Comparison of ENCODE assay signal across 17 cellular contexts in genomic region chr20:51828762-51829161, GRCh38. TPM values are rescaled to one million over a fixed set of nuclear protein-coding genes. Genes with fewer than 3 reads are reported as not detected.
DNase-seq lines count a peak whose midpoint lies in the region; FAIRE-seq and TF ChIP-seq lines count a peak whose summit lies in the region.
"Had no signal": no experiment of that assay in that cellular context is flagged by ENCODE, and none has a peak within 500 bp of the region (broad histone marks: within the 10 kb centered on the region; RNA-seq: fewer than 3 reads in every experiment).

No MANE protein-coding gene starts in this region.

- intact Hi-C loops in endothelial cell of umbilical vein (cut with micrococcal nuclease) = no loop called here

- no peak for FAIRE-seq in GM12891 (lab: Jason Lieb, UNC)
- FAIRE-seq in endothelial cell of umbilical vein (lab: Jason Lieb, UNC) = no peak
- FAIRE-seq: D721Med had no signal

- TF ChIP-seq POLR2A in GM12891 (IDR thresholded peaks at IDR 0.05; ENCODE audit: low read depth, low read length) (no peak), endothelial cell of umbilical vein (IDR thresholded peaks at IDR 0.05; ENCODE audit: low read depth, low read length) (no peak)

- H3K36me3 ChIP-seq in endothelial cell of umbilical vein (ENCODE audit: control insufficient read depth in 2 of 2, extremely low read depth in 1 of 2, insufficient read depth in 2 of 2, low read length in 2 of 2) (no peaks in the 10 kb centered on the region), osteoblast (ENCODE audit: insufficient read depth, low read length) (no peaks in the 10 kb centered on the region)
- H3K36me3 ChIP-seq: lower lobe of right lung, sigmoid colon, thoracic aorta had no signal

- H3K9ac ChIP-seq in endothelial cell of umbilical vein (replicated peaks; ENCODE audit: extremely low read depth, insufficient read depth, low read length) = no peak overlapping the region

- H4K20me1 ChIP-seq in endothelial cell of umbilical vein (replicated peaks; ENCODE audit: control insufficient read depth, extremely low read depth, insufficient read depth, low read length) (no peaks in the 10 kb centered on the region), osteoblast (ENCODE audit: insufficient read depth, low read length) (no peaks in the 10 kb centered on the region)

- no TSS peak for BruUV-seq in endothelial cell of umbilical vein (replicated peaks; lab: Mats Ljungman, UMichigan)

- no peak for TF ChIP-seq CTCF in endothelial cell of umbilical vein (IDR thresholded peaks at IDR 0.05; ENCODE audit: extremely low read depth in 1 of 2, insufficient read depth in 1 of 2, low read depth in 1 of 2, low read length in 2 of 2)
- no peak for TF ChIP-seq CTCF in osteoblast (IDR thresholded peaks at IDR 0.05; ENCODE audit: extremely low read depth, low read depth, low read length)

- H2AFZ ChIP-seq in endothelial cell of umbilical vein (ENCODE audit: low read depth, low read length) (peak overlapping the region; percentile 63), osteoblast (ENCODE audit: low read length) (peak overlapping the region; percentile 59)

- DNase-seq in GM12891 (ENCODE audit: insufficient read length, low spot score) (no peak), NOMO-1 treated with DMSO at 0.1 percent for 48 hours (lab: John Stamatoyannopoulos, UW; ENCODE audit: unreplicated experiment) (peak; percentile 37), endothelial cell of umbilical vein (ENCODE audit: low read depth, low spot score) (no peak), osteoblast (ENCODE audit: insufficient read length, low spot score, missing footprints) (no peak), NCI-H82 treated with DMSO at 0.1 percent for 48 hours (lab: John Stamatoyannopoulos, UW; ENCODE audit: unreplicated experiment) (no peak), cortex of kidney (lab: John Stamatoyannopoulos, UW) (no peak), NCI-H524 (lab: John Stamatoyannopoulos, UW) (no peak)
- DNase-seq: activated CD4-positive, alpha-beta T cell treated with anti-CD3 and anti-CD28 coated beads, Interleukin-2, amount 50 U/mL, for 1 hour; activated CD8-positive, alpha-beta memory T cell treated with anti-CD3 and anti-CD28 coated beads, Interleukin-2, amount 50 U/mL, for 48 hours; activated gamma-delta T cell treated with Interleukin-2 at 50 U/mL for 16 hours; lower lobe of right lung; NCI-H1930; sigmoid colon; SW 1271 had no signal

- H3K4me3 ChIP-seq in endothelial cell of umbilical vein (replicated peaks in 1 of 3; ENCODE audit: insufficient read depth in 1 of 3, low read depth in 1 of 3, low read length in 3 of 3) = no peak overlapping the region
- H3K4me3 ChIP-seq in osteoblast (ENCODE audit: insufficient read depth, low read length) = no peak overlapping the region
- H3K4me3 ChIP-seq: lower lobe of right lung, sigmoid colon, thoracic aorta had no signal

- no peak overlapping the region for H3K27ac ChIP-seq in endothelial cell of umbilical vein (ENCODE audit: insufficient read depth, low read depth, low read length)
- no peak overlapping the region for H3K27ac ChIP-seq in osteoblast (ENCODE audit: low read depth, low read length)
- H3K27ac ChIP-seq: HL-60, lower lobe of right lung, sigmoid colon, thoracic aorta had no signal

- H3K9me3 ChIP-seq in endothelial cell of umbilical vein (replicated peaks; ENCODE audit: control insufficient read depth, insufficient read depth, low read length) (no peaks in the 10 kb centered on the region), osteoblast (ENCODE audit: low read depth, low read length) (no peaks in the 10 kb centered on the region)
- H3K9me3 ChIP-seq: lower lobe of right lung, sigmoid colon, thoracic aorta had no signal

- POLR2A ChIA-PET in endothelial cell of umbilical vein (lab: Charles Lee) = no interaction called here

- H3K4me1 ChIP-seq in endothelial cell of umbilical vein (ENCODE audit: control insufficient read depth, extremely low read depth, insufficient read depth, low read length) (no peaks in the 10 kb centered on the region), osteoblast (ENCODE audit: insufficient read depth, low read length) (no peaks in the 10 kb centered on the region)
- H3K4me1 ChIP-seq: lower lobe of right lung had no signal

- dilution Hi-C loops in endothelial cell of umbilical vein (cut with MboI; ENCODE audit: extremely low pct_ligation_motif_present, low sequenced_read_pairs) = no loop called here

- no peaks in the 10 kb centered on the region for H3K9me1 ChIP-seq in endothelial cell of umbilical vein (replicated peaks; ENCODE audit: control insufficient read depth, extremely low read depth, insufficient read depth, low read length)

- H3K79me2 ChIP-seq in endothelial cell of umbilical vein (ENCODE audit: control insufficient read depth, insufficient read depth, low read length) = no peaks in the 10 kb centered on the region
- no peaks in the 10 kb centered on the region for H3K79me2 ChIP-seq in osteoblast (ENCODE audit: insufficient read depth, low read length)

- CTCF ChIA-PET in endothelial cell of umbilical vein (lab: Charles Lee) = no interaction called here

- H3K27me3 ChIP-seq in endothelial cell of umbilical vein (ENCODE audit: control insufficient read depth in 2 of 2, insufficient read depth in 2 of 2, low read length in 2 of 2) (no peaks in the 10 kb centered on the region), osteoblast (ENCODE audit: insufficient read depth, low read length) (no peaks in the 10 kb centered on the region)
- H3K27me3 ChIP-seq: sigmoid colon had no signal

- H3K4me2 ChIP-seq in endothelial cell of umbilical vein (ENCODE audit: insufficient read depth, low read length) (no peak overlapping the region), osteoblast (ENCODE audit: insufficient read depth, low read length) (no peak overlapping the region)

TF ChIP-seq in GM12891, 5 proteins besides CTCF, POLR2A, EP300 and RAD21:
- TF ChIP-seq SPI1 (IDR thresholded peaks at IDR 0.05; ENCODE audit: low read depth, low read length) = peak; percentile 88
- TF ChIP-seq TAF1 (IDR thresholded peaks at IDR 0.05; ENCODE audit: low read depth, low read length) = no peak

TF ChIP-seq in endothelial cell of umbilical vein, 7 proteins besides CTCF, POLR2A, EP300 and RAD21:
- TF ChIP-seq POLR2AphosphoS5 (IDR thresholded peaks at IDR 0.05; ENCODE audit: insufficient read depth, low read depth, low read length) = no peak
- no peak for TF ChIP-seq FOS (IDR thresholded peaks at IDR 0.05; ENCODE audit: borderline replicate concordance, insufficient read depth, low read length)
- TF ChIP-seq GATA2 (IDR thresholded peaks at IDR 0.05; ENCODE audit: insufficient read depth, insufficient read length, low read depth, low read length) = no peak
- no peak for TF ChIP-seq EZH2 (IDR thresholded peaks at IDR 0.05; ENCODE audit: borderline replicate concordance, low read depth, low read length, severe bottlenecking)
- no peak for TF ChIP-seq MYC (IDR thresholded peaks at IDR 0.05; ENCODE audit: low read depth, low read length)
- TF ChIP-seq MAX (IDR thresholded peaks at IDR 0.05; ENCODE audit: insufficient read depth, insufficient read length) = no peak

RNA-seq across cellular contexts. Expression of gene SALL4, which starts 26.4 kb away (rescaled TPM):
- polyA plus RNA-seq in GM12891 (2012; ENCODE audit: low read depth, missing spikeins) = 0.04 TPM
- 1.4 and 1.9 TPM in 2 replicates for total RNA-seq in endothelial cell of umbilical vein
- 0.67 and 1.3 TPM in 2 replicates for polyA plus RNA-seq in endothelial cell of umbilical vein
- polyA plus RNA-seq in endothelial cell of umbilical vein (2011; cell fraction: cytosol; rRNA removed) = 0.28 and 0.48 TPM in 2 replicates
- polyA plus RNA-seq in endothelial cell of umbilical vein (2011; cell fraction: nucleus; rRNA removed) = 6.5 and 6.8 TPM in 2 replicates
- 0.51 and 1.00 TPM in 2 replicates for polyA plus RNA-seq in endothelial cell of umbilical vein (2012)
- 0.98 and 3.3 TPM in 2 replicates for polyA minus RNA-seq in endothelial cell of umbilical vein
- polyA minus RNA-seq in endothelial cell of umbilical vein (2011; cell fraction: cytosol; rRNA and poly(A)+ RNA removed) = 1.5 TPM
- 1.4 and 2.7 TPM in 2 replicates for polyA minus RNA-seq in endothelial cell of umbilical vein (2011; cell fraction: nucleus; rRNA and poly(A)+ RNA removed)
- 3.3 and 3.5 TPM in 2 replicates for total RNA-seq in osteoblast
- total RNA-seq: thoracic aorta had no signal
